Comparison of ENCODE assay signal across 8 cellular contexts in the genomic region with DNA sequence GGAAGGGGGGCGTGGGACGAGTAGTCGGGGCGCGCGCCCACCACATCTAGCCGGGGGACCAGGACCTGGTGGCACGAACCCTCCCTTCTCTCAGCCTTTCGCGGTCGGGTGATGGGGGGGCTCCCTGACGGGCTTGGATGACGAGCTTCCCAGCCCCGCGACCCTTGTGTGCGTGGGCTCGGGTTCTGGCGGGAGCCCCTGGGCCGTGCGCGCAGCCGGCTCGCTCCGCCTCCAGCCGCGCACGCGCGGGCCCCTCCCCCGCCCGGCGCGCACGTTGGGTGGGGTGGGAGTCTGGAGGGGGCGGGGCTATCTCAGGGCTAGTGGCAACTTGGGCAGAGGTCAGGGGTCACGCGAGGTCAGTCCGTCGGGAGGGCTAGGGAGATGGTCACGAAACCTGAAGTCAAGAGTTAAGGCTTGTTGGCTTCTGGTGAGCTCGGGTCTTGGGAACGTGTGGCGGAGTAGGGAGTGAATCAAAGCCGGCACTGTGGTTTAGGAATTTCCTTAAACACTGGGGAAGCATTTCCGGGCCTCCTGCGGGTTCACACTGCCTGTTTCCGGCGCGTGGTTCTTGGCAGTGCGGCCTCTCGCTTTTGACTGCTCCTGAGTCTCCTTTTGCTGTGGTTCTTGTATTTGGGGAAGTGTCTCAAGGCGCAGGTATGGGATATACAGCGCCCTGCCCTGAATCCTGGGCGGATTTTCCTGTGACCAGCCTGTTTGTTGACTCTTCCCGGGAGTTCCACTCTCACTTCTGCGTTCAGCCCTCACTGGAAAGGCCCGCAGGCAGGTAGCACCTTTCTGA. TPM values are rescaled to one million over a fixed set of nuclear protein-coding genes. Genes with fewer than 3 reads are reported as not detected.
DNase-seq lines count a peak whose midpoint lies in the region; ATAC-seq and TF ChIP-seq lines count a peak whose summit lies in the region.

SRCAP (plus strand) TSS at position 356 of the 799 bp plus-strand sequence. CDS start 1,654 bp downstream, outside the sequence.

- WGBS in spleen, 5 donors: 0 to 2% (median 1%) methylated on average over 44 to 57 of the region's 57 CpGs

- POLR2A ChIA-PET in AG04449 (lab: Yijun Ruan, JAX): no interaction called here

- TF ChIP-seq CTCF in AG04449 (IDR thresholded peaks at IDR 0.05; ENCODE audit: insufficient read depth, low read length, missing control alignments): no peak
- TF ChIP-seq CTCF in spleen (IDR thresholded peaks at IDR 0.05 in 8 of 11, conservative IDR thresholded peaks at IDR 0.05 in 3 of 11): no peak

- H3K9me3 ChIP-seq in spleen: no peaks in the 10 kb centered on the region

- CTCF ChIA-PET in AG04449 (lab: Yijun Ruan, JAX): no interaction called here

- H3K4me3 ChIP-seq in AG04449 (ENCODE audit: low read depth, low read length): peak within 1 kb of the TSS; percentile 95
- H3K4me3 ChIP-seq in spleen: peak within 1 kb of the TSS; percentile 80 to 99 (median 94)

- intact Hi-C loops in spleen (cut with DNase I; ENCODE audit: low total_unique reads): no loop called here

- peaks cover 13 to 60% (median 52%) of the 10 kb centered on the region in 6 donors for H3K4me1 ChIP-seq in spleen

- H3K27ac ChIP-seq in spleen: peak within 1 kb of the TSS; percentile 99 to 100 (median 100)

- H3K36me3 ChIP-seq in spleen: peaks cover 0 to 45% (median 37%) of the 10 kb centered on the region in 6 donors

- no peaks in the 10 kb centered on the region for H3K27me3 ChIP-seq in spleen (replicated peaks in 1 of 7)

- DNase-seq in AG04449 (ENCODE audit: low read depth, low spot score) (no peak), NCI-H2227 (lab: John Stamatoyannopoulos, UW; ENCODE audit: unreplicated experiment) (peak; percentile 93), iris pigment epithelial cell (ENCODE audit: low read depth) (peak; percentile 76), spleen (peak; percentile 95)
- peak; percentile 75 for DNase-seq in central memory CD4-positive, alpha-beta T cell

- ATAC-seq in GM18870 (IDR thresholded peaks at IDR 0.05; ENCODE audit: unreplicated experiment) (peak; percentile 23), HG03135 (IDR thresholded peaks at IDR 0.05; ENCODE audit: unreplicated experiment) (peak; percentile 35)
- peak; percentile 24 to 28 for ATAC-seq in activated CD4-positive, CD25-positive, alpha-beta regulatory T cell treated with anti-CD3 and anti-CD28 coated beads, Interleukin-2, amount 50 U/mL, for 24 hours

- peak in 1 of 3 donors; percentile 39 for TF ChIP-seq POLR2A in spleen (IDR thresholded peaks at IDR 0.05)

RNA-seq across cellular contexts. Expression of gene SRCAP, which starts in this region (rescaled TPM):
- 10 to 100 TPM; 52.8 to 85.7 (median 72.7) TPM for total RNA-seq in spleen
- 10 to 100 TPM in 1 of 3 donors, 1 to 10 TPM in 2; 1.2 to 19.0 (median 1.4) TPM for polyA plus RNA-seq in spleen
